Comparison of ENCODE assay signal across 1 cellular context in genomic region chr2:120783969-120784372, GRCh38.
TF ChIP-seq lines count a peak whose summit lies in the region.

No MANE protein-coding gene starts in this region.

TF ChIP-seq in SK-N-SH treated with all-trans-retinoic acid at 6 μM for 48 hours, 23 proteins besides CTCF, POLR2A, EP300 and RAD21 (continued from another document):
- TF ChIP-seq POU6F1 (CRISPR knock-in tag; IDR thresholded peaks at IDR 0.05; ENCODE audit: borderline replicate concordance, low read depth) (no peak), ESRRG (CRISPR knock-in tag; IDR thresholded peaks at IDR 0.05) (no peak), OSR1 (CRISPR knock-in tag; IDR thresholded peaks at IDR 0.05) (no peak), SNAI2 (CRISPR knock-in tag; IDR thresholded peaks at IDR 0.05) (no peak), ARNTL (CRISPR knock-in tag; IDR thresholded peaks at IDR 0.05; ENCODE audit: borderline replicate concordance, low read depth) (no peak), PPARA (CRISPR knock-in tag; IDR thresholded peaks at IDR 0.05; ENCODE audit: borderline replicate concordance) (no peak), CSDC2 (CRISPR knock-in tag; IDR thresholded peaks at IDR 0.05) (no peak), ZNF70 (CRISPR knock-in tag; IDR thresholded peaks at IDR 0.05) (no peak), CREB5 (CRISPR knock-in tag; IDR thresholded peaks at IDR 0.05; ENCODE audit: low read depth) (no peak), TOX (CRISPR knock-in tag; IDR thresholded peaks at IDR 0.05; ENCODE audit: borderline replicate concordance) (no peak), ZC3H10 (CRISPR knock-in tag; IDR thresholded peaks at IDR 0.05) (no peak), BACH2 (CRISPR knock-in tag; IDR thresholded peaks at IDR 0.05; ENCODE audit: borderline replicate concordance) (no peak), ZFP3 (CRISPR knock-in tag; IDR thresholded peaks at IDR 0.05) (no peak), ZNF8 (CRISPR knock-in tag; IDR thresholded peaks at IDR 0.05) (no peak), GLIS3 (CRISPR knock-in tag; IDR thresholded peaks at IDR 0.05) (no peak)
